ENCODE assay signal across 23 cellular contexts in the genomic region with DNA sequence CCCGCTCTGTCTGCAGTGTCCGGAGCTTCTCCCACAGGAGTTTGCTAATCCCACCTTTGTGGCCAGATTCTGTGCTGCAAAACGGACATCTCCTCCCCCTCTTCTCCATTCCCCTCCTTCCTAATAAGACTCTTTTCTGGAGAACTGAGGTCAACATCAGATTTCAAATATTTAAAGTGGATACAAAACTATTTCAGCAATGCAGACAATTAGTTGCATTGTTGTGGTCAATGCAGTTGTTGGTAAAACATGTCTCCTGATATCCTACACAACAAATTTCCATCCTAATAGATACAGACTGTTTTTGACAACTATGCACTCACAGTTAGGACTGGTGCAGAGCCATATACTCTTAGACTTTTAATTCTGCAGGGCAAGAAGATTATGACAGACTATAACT.
"Had no signal": no experiment of that assay in that cellular context is flagged by ENCODE, and none has a peak within 500 bp of the region (broad histone marks: within the 10 kb centered on the region; RNA-seq: fewer than 3 reads in every experiment).

No MANE protein-coding gene starts in this region.

- DNase-seq: activated CD4-positive, alpha-beta T cell treated with anti-CD3 and anti-CD28 coated beads for 48 hours; activated CD4-positive, alpha-beta T cell treated with anti-CD3 and anti-CD28 coated beads, Interleukin-2, amount 50 U/mL, for 4 hours; activated CD4-positive, CD25-positive, alpha-beta regulatory T cell treated with anti-CD3 and anti-CD28 coated beads, Interleukin-2, amount 50 U/mL, for 72 hours; activated CD8-positive, alpha-beta memory T cell treated with anti-CD3 and anti-CD28 coated beads, Interleukin-2, amount 50 U/mL, for 48 hours; activated CD8-positive, alpha-beta T cell treated with anti-CD3 and anti-CD28 coated beads, Interleukin-2, amount 10 ng/mL, durations not matched to agents 7 days and 5 days; activated naive CD4-positive, alpha-beta T cell treated with anti-CD3 and anti-CD28 coated beads, Interleukin-2, amount 50 U/mL, for 16 hours; activated naive CD8-positive, alpha-beta T cell treated with anti-CD3 and anti-CD28 coated beads, Interleukin-2, amount 10 ng/mL, durations not matched to agents 7 days and 5 days; activated T-cell treated with anti-CD3 and anti-CD28 coated beads, Interleukin-2, amount 50 U/mL, for 1 hour; aorta; cerebellar nuclear complex; MM.1S; NCI-H1105 treated with DMSO at 0.1 percent for 48 hours; NCI-H1436 treated with DMSO at 0.1 percent for 48 hours; NCI-H187; NCI-H2081; NCI-H510A treated with DMSO at 0.1 percent for 48 hours; NCI-H69; Peyer's patch; Right ventricle myocardium superior; T-helper 17 cell; T-helper 9 cell had no signal

- H3K9me3 Mint-ChIP-seq: activated naive CD8-positive, alpha-beta T cell treated with anti-CD3 and anti-CD28 coated beads, Interleukin-2, amount 10 ng/mL, durations not matched to agents 7 days and 5 days had no signal

- H3K4me1 Mint-ChIP-seq: brain had no signal

- H3K4me3 Mint-ChIP-seq: activated CD8-positive, alpha-beta T cell treated with anti-CD3 and anti-CD28 coated beads, Interleukin-2, amount 10 ng/mL, durations not matched to agents 7 days and 5 days; activated naive CD8-positive, alpha-beta T cell treated with anti-CD3 and anti-CD28 coated beads, Interleukin-2, amount 10 ng/mL, durations not matched to agents 7 days and 5 days; brain; T-helper 17 cell; WTC11 had no signal

- ATAC-seq: activated CD8-positive, alpha-beta T cell treated with anti-CD3 and anti-CD28 coated beads, Interleukin-2, amount 10 ng/mL, durations not matched to agents 7 days and 5 days; T-helper 17 cell; WTC11 had no signal

- H3K27ac Mint-ChIP-seq: activated CD8-positive, alpha-beta T cell treated with anti-CD3 and anti-CD28 coated beads, Interleukin-2, amount 10 ng/mL, durations not matched to agents 7 days and 5 days; activated naive CD8-positive, alpha-beta T cell treated with anti-CD3 and anti-CD28 coated beads, Interleukin-2, amount 10 ng/mL, durations not matched to agents 7 days and 5 days; brain; WTC11 had no signal

- H3K27me3 Mint-ChIP-seq: activated naive CD8-positive, alpha-beta T cell treated with anti-CD3 and anti-CD28 coated beads, Interleukin-2, amount 10 ng/mL, durations not matched to agents 7 days and 5 days; brain; T-helper 17 cell had no signal
